In genomic region chr10:97533888-97534287, GRCh38 we compare ENCODE assay signal across 23 cellular contexts. TPM values are rescaled to one million over a fixed set of nuclear protein-coding genes. Genes with fewer than 3 reads are reported as not detected.
DNase-seq lines count a peak whose midpoint lies in the region; ATAC-seq, FAIRE-seq and TF ChIP-seq lines count a peak whose summit lies in the region.
"Had no signal": no experiment of that assay in that cellular context is flagged by ENCODE, and none has a peak within 500 bp of the region (broad histone marks: within the 10 kb centered on the region; RNA-seq: fewer than 3 reads in every experiment).

No MANE protein-coding gene starts in this region.

- no peak overlapping the region for H3K18ac ChIP-seq in IMR-90 (ENCODE audit: low read depth, low read length)

- no peak for ATAC-seq in IMR-90 (ENCODE audit: low read depth)
- no peak for ATAC-seq in HG03378 (IDR thresholded peaks at IDR 0.05; ENCODE audit: unreplicated experiment)
- ATAC-seq in HG03135 (IDR thresholded peaks at IDR 0.05; ENCODE audit: unreplicated experiment), result no peak

- H3K27me3 ChIP-seq in IMR-90 (ENCODE audit: control insufficient read depth, insufficient read depth, low read length), result no peaks in the 10 kb centered on the region
- no peaks in the 10 kb centered on the region for H3K27me3 ChIP-seq in astrocyte (ENCODE audit: insufficient read depth, low read length)
- H3K27me3 ChIP-seq in vagina, result no peaks in the 10 kb centered on the region
- H3K27me3 ChIP-seq in A673 (replicated peaks; ENCODE audit: insufficient read depth, low read depth, low read length, poor library complexity), result no peaks in the 10 kb centered on the region
- H3K27me3 ChIP-seq: MG63 had no signal

- TF ChIP-seq RAD21 in IMR-90 (IDR thresholded peaks at IDR 0.05; ENCODE audit: low read length), result no peak

- H3K56ac ChIP-seq in IMR-90 (ENCODE audit: extremely low read depth, insufficient read depth, low read length), result no peak overlapping the region

- peaks cover 4% of the 10 kb centered on the region for H3K9me3 Mint-ChIP-seq in astrocyte (ENCODE audit: unreplicated experiment)

- no TSS peak for BruUV-seq in IMR-90 (replicated peaks; lab: Mats Ljungman, UMichigan)
- BruUV-seq in A673 (replicated peaks; lab: Mats Ljungman, UMichigan), result no TSS peak

- H3K9me3 ChIP-seq in IMR-90 (ENCODE audit: control insufficient read depth, insufficient read depth, low read length) (no peaks in the 10 kb centered on the region), astrocyte (ENCODE audit: insufficient read depth, low read depth, low read length) (no peaks in the 10 kb centered on the region), vagina (no peaks in the 10 kb centered on the region), A673 (ENCODE audit: low read depth, low read length, poor library complexity, severe bottlenecking) (no peaks in the 10 kb centered on the region)
- H3K9me3 ChIP-seq: A549, MG63 had no signal

- FAIRE-seq in astrocyte (lab: Jason Lieb, UNC), result no peak
- FAIRE-seq: A549, GM12891 had no signal

- in situ Hi-C loops in IMR-90 (cut with MboI; ENCODE audit: low sequenced_read_pairs), result no loop called here

- H3K9me1 ChIP-seq in IMR-90 (ENCODE audit: insufficient read depth, low read length), result peaks cover 25% of the 10 kb centered on the region

- no peak overlapping the region for H3K23ac ChIP-seq in IMR-90 (ENCODE audit: low read depth, low read length)

- no peak overlapping the region for H3K4me3 ChIP-seq in IMR-90 (ENCODE audit: insufficient read depth, low read depth, low read length)
- H3K4me3 ChIP-seq in astrocyte (ENCODE audit: insufficient read depth, low read depth, low read length), result no peak overlapping the region
- no peak overlapping the region for H3K4me3 ChIP-seq in vagina
- H3K4me3 ChIP-seq in A673 (ENCODE audit: low read depth, low read length, poor library complexity, severe bottlenecking), result no peak overlapping the region
- H3K4me3 ChIP-seq: A549, MG63, PC-9 had no signal

- no peak overlapping the region for H2BK20ac ChIP-seq in IMR-90 (ENCODE audit: low read depth, low read length)

- H2BK5ac ChIP-seq in IMR-90 (ENCODE audit: low read depth, low read length, poor library complexity, severe bottlenecking), result no peak overlapping the region

- H2BK120ac ChIP-seq in IMR-90 (ENCODE audit: low read depth, low read length), result no peak overlapping the region

- TF ChIP-seq CTCF in IMR-90 (conservative IDR thresholded peaks at IDR 0.05; ENCODE audit: low read depth, low read length), result no peak
- TF ChIP-seq CTCF in astrocyte (IDR thresholded peaks at IDR 0.05; ENCODE audit: insufficient read depth, low read depth, low read length), result no peak
- TF ChIP-seq CTCF in vagina (IDR thresholded peaks at IDR 0.05), result no peak
- no peak for TF ChIP-seq CTCF in A673 (conservative IDR thresholded peaks at IDR 0.05; ENCODE audit: low read depth, low read length)

- H3K4me1 Mint-ChIP-seq in astrocyte (ENCODE audit: low read depth, unreplicated experiment), result peaks cover 39% of the 10 kb centered on the region

- 100% methylated on average over 3 of the region's 6 CpGs; no CpG with 5 or more reads in 1 of the 2 experiments for WGBS in IMR-90 (ENCODE audit: extremely low coverage in 2 of 2, insufficient read length in 1 of 2), 2 experiments

- intact Hi-C loops in IMR-90 (cut with micrococcal nuclease) (no loop called here), vagina (cut with DNase I) (no loop called here), A673 (cut with micrococcal nuclease; ENCODE audit: unreplicated experiment) (no loop called here)

- DNase-seq in IMR-90, result no peak
- DNase-seq in astrocyte (ENCODE audit: low read depth), result no peak
- peak; percentile 70 for DNase-seq in midbrain (lab: John Stamatoyannopoulos, UW)
- no peak for DNase-seq in vagina (ENCODE audit: extremely low spot score in 2 of 2)
- no peak for DNase-seq in A673 (ENCODE audit: low spot score)
- DNase-seq: Calu3, DMS79 treated with DMSO at 0.1 percent for 48 hours, GF-D8, KG1, MG63, NCI-H1694, NCI-H2081, NCI-H2227 treated with DMSO at 0.1 percent for 48 hours, NCI-H526 treated with DMSO at 0.1 percent for 48 hours, PC-9, RPMI8226, SHP77 had no signal

- H2AK5ac ChIP-seq in IMR-90 (ENCODE audit: low read depth, low read length), result no peak overlapping the region; the same call in 1 of the 2 replicates

- peaks cover 41% of the 10 kb centered on the region for H3K79me2 ChIP-seq in astrocyte (ENCODE audit: insufficient read depth, low read length)

- H3K14ac ChIP-seq in IMR-90 (replicated peaks; ENCODE audit: low read depth, low read length), result no peak overlapping the region

- dilution Hi-C loops in IMR-90 (cut with HindIII; ENCODE audit: low sequenced_read_pairs, unreplicated experiment), result no loop called here

- no peak overlapping the region for H4K5ac ChIP-seq in IMR-90 (ENCODE audit: low read depth, low read length)

- TF ChIP-seq POLR2A in IMR-90 (IDR thresholded peaks at IDR 0.05; ENCODE audit: low read depth, low read length) (no peak), vagina (IDR thresholded peaks at IDR 0.05) (no peak)

- H3K36me3 Mint-ChIP-seq in astrocyte (ENCODE audit: low read depth, unreplicated experiment), result peaks cover 4% of the 10 kb centered on the region

- H4K91ac ChIP-seq in IMR-90 (ENCODE audit: insufficient read depth, low read depth, low read length), result no peak overlapping the region

- CTCF ChIA-PET in IMR-90 (lab: Yijun Ruan, JAX) (interaction anchor here (0.7 kb wide), 1 partner anchor 42 kb away, joined by 4 read pairs; no protein-coding TSS in a partner anchor), A673 (lab: Charles Lee) (interaction anchor here (0.6 to 1.4 kb wide), 3 partner anchors 19 to 101 kb away, joined by 3 to 5 read pairs (median 5); no protein-coding TSS in a partner anchor)

- peak overlapping the region; percentile 63 for H2AK9ac ChIP-seq in IMR-90 (replicated peaks; ENCODE audit: low read depth, low read length, poor library complexity)

- H4K20me1 ChIP-seq in IMR-90 (ENCODE audit: insufficient read depth, low read length) (peaks cover 29% of the 10 kb centered on the region), astrocyte (ENCODE audit: insufficient read depth, low read length) (peaks cover 7% of the 10 kb centered on the region)

- no peak overlapping the region for H3K27ac ChIP-seq in IMR-90 (ENCODE audit: insufficient read depth, low read length)
- H3K27ac ChIP-seq in astrocyte (ENCODE audit: low read depth, low read length), result no peak overlapping the region
- H3K27ac ChIP-seq in vagina, result peak overlapping the region; percentile 62
- H3K27ac ChIP-seq in A673 (ENCODE audit: low read depth, low read length, poor library complexity, severe bottlenecking), result no peak overlapping the region
- H3K27ac ChIP-seq: PC-9 had no signal

- no peak overlapping the region for H3K4me3 Mint-ChIP-seq in astrocyte (ENCODE audit: unreplicated experiment)

- H2AFZ ChIP-seq in IMR-90 (replicated peaks; ENCODE audit: low read length, poor library complexity) (no peak overlapping the region), astrocyte (ENCODE audit: low read depth, low read length) (no peak overlapping the region)
- H2AFZ ChIP-seq: PC-9 had no signal

- H3K36me3 ChIP-seq in IMR-90 (ENCODE audit: control insufficient read depth, insufficient read depth, low read length) (peaks cover 2% of the 10 kb centered on the region; the same call in 1 of the 2 replicates), astrocyte (ENCODE audit: insufficient read depth, low read length) (no peaks in the 10 kb centered on the region), vagina (no peaks in the 10 kb centered on the region), A673 (ENCODE audit: insufficient read depth, low read length, poor library complexity, severe bottlenecking) (no peaks in the 10 kb centered on the region)
- H3K36me3 ChIP-seq: MG63 had no signal

- peak overlapping the region; percentile 96 for H3K27ac Mint-ChIP-seq in astrocyte (ENCODE audit: unreplicated experiment)

- no peak overlapping the region for H3K9ac ChIP-seq in IMR-90 (ENCODE audit: low read depth, low read length)
- H3K9ac ChIP-seq in astrocyte (ENCODE audit: low read length), result peak overlapping the region; percentile 7

- peaks cover 17% of the 10 kb centered on the region for H3K4me1 ChIP-seq in IMR-90 (ENCODE audit: control insufficient read depth, insufficient read depth, low read length)
- H3K4me1 ChIP-seq in astrocyte (ENCODE audit: insufficient read depth, low read length), result peaks cover 26% of the 10 kb centered on the region
- H3K4me1 ChIP-seq in vagina, result peaks cover 17% of the 10 kb centered on the region
- H3K4me1 ChIP-seq in A673 (ENCODE audit: insufficient read depth, low read length, poor library complexity, severe bottlenecking), result no peaks in the 10 kb centered on the region

- no peaks in the 10 kb centered on the region for H3K27me3 Mint-ChIP-seq in astrocyte (ENCODE audit: low read depth, unreplicated experiment)

- H4K8ac ChIP-seq in IMR-90 (ENCODE audit: low read depth in 2 of 2, low read length in 2 of 2), result no peak overlapping the region

- H2BK15ac ChIP-seq in IMR-90 (ENCODE audit: low read depth, low read length), result no peak overlapping the region

- H3K4ac ChIP-seq in IMR-90 (ENCODE audit: low read depth, low read length), result 0 out of 2 replicates have a peak overlapping the region, but pooled peaks have one; percentile 6

- peaks cover 4 to 65% of the 10 kb centered on the region in 2 experiments for H3K79me1 ChIP-seq in IMR-90 (ENCODE audit: low read depth in 1 of 2, low read length in 2 of 2)

- POLR2A ChIA-PET in IMR-90 (lab: Charles Lee; ENCODE audit: unreplicated experiment), result interaction anchor here (0.7 kb wide), 1 partner anchor 41 kb away, joined by 4 read pairs; no protein-coding TSS in a partner anchor
- POLR2A ChIA-PET in A673 (lab: Charles Lee; ENCODE audit: low non-redundant PET), result no interaction called here

- H3K4me2 ChIP-seq in IMR-90 (ENCODE audit: low read depth, low read length) (no peak overlapping the region), astrocyte (ENCODE audit: low read length) (peak overlapping the region; percentile 32)
- H3K4me2 ChIP-seq: A549, PC-9 had no signal

RNA-seq across cellular contexts. Expression of gene UBTD1, which starts 35.2 kb away (rescaled TPM):
- total RNA-seq in IMR-90 (2012; rRNA removed) (21.9 TPM in 2 replicates), astrocyte (73.1 and 81.9 TPM in 2 replicates), vagina (18.4 TPM), A673 (2021) (3.1 and 4.2 TPM in 2 replicates)
- 44.9 and 57.5 TPM in 2 replicates for polyA plus RNA-seq in IMR-90 (2012; rRNA removed)
- polyA plus RNA-seq in IMR-90 (2012; cell fraction: cytosol; rRNA removed), result 57.1 and 67.3 TPM in 2 replicates
- 17.2 and 37.0 TPM in 2 replicates for polyA plus RNA-seq in IMR-90 (2012; cell fraction: nucleus; rRNA removed; ENCODE audit: low replicate concordance)

RNA-seq across cellular contexts. Expression of gene MMS19, which starts 35.7 kb away (rescaled TPM):
- total RNA-seq in IMR-90 (2012; rRNA removed) (55.3 and 70.1 TPM in 2 replicates), astrocyte (84.4 and 97.2 TPM in 2 replicates), vagina (92.6 TPM), A673 (2021) (70.6 and 72.5 TPM in 2 replicates)
- 72.7 TPM in 2 replicates for polyA plus RNA-seq in IMR-90 (2012; rRNA removed)
- polyA plus RNA-seq in IMR-90 (2012; cell fraction: cytosol; rRNA removed), result 36.0 and 61.2 TPM in 2 replicates
- 186 and 281 TPM in 2 replicates for polyA plus RNA-seq in IMR-90 (2012; cell fraction: nucleus; rRNA removed; ENCODE audit: low replicate concordance)

RNA-seq across cellular contexts. Expression of gene ANKRD2, which starts 38.7 kb away (rescaled TPM):
- 0.28 and 0.36 TPM in 2 replicates for total RNA-seq in IMR-90 (2012; rRNA removed)
- polyA plus RNA-seq in IMR-90 (2012; rRNA removed), result 0.40 and 0.65 TPM in 2 replicates
- polyA plus RNA-seq in IMR-90 (2012; cell fraction: cytosol; rRNA removed), result 0.36 and 0.63 TPM in 2 replicates
- polyA plus RNA-seq in IMR-90 (2012; cell fraction: nucleus; rRNA removed; ENCODE audit: low replicate concordance), result 0.29 and 0.38 TPM in 2 replicates
- 0.22 and 0.36 TPM in 2 replicates for total RNA-seq in astrocyte
- total RNA-seq in vagina, result not detected
- total RNA-seq in A673 (2021), result not detected in 2 replicates

RNA-seq across cellular contexts. Expression of gene HOGA1, which starts 50.3 kb away (rescaled TPM):
- 0.36 and 0.56 TPM in 2 replicates for total RNA-seq in IMR-90 (2012; rRNA removed)
- 0.41 and 0.42 TPM in 2 replicates for polyA plus RNA-seq in IMR-90 (2012; rRNA removed)
- polyA plus RNA-seq in IMR-90 (2012; cell fraction: cytosol; rRNA removed), result 0.25 and 0.45 TPM in 2 replicates
- 1.2 and 1.4 TPM in 2 replicates for polyA plus RNA-seq in IMR-90 (2012; cell fraction: nucleus; rRNA removed; ENCODE audit: low replicate concordance)
- total RNA-seq in astrocyte, result 0.23 and 0.31 TPM in 2 replicates
- 0.98 TPM for total RNA-seq in vagina
- total RNA-seq in A673 (2021), result not detected in 2 replicates

RNA-seq across cellular contexts. Expression of gene C10orf62, which starts 55.6 kb away (rescaled TPM):
- total RNA-seq in IMR-90 (2012; rRNA removed) (not detected in 2 replicates), astrocyte (not detected in 2 replicates), vagina (not detected), A673 (2021) (not detected in 2 replicates)
- polyA plus RNA-seq in IMR-90 (2012; rRNA removed), result not detected in 2 replicates
- polyA plus RNA-seq in IMR-90 (2012; cell fraction: cytosol; rRNA removed), result not detected in 2 replicates
- polyA plus RNA-seq in IMR-90 (2012; cell fraction: nucleus; rRNA removed; ENCODE audit: low replicate concordance), result 0.13 and 0.14 TPM in 2 replicates
- total RNA-seq: H4 had no signal
- polyA plus RNA-seq: A549, BJ had no signal
